Comparison of ENCODE assay signal across 8 cellular contexts in the genomic region with DNA sequence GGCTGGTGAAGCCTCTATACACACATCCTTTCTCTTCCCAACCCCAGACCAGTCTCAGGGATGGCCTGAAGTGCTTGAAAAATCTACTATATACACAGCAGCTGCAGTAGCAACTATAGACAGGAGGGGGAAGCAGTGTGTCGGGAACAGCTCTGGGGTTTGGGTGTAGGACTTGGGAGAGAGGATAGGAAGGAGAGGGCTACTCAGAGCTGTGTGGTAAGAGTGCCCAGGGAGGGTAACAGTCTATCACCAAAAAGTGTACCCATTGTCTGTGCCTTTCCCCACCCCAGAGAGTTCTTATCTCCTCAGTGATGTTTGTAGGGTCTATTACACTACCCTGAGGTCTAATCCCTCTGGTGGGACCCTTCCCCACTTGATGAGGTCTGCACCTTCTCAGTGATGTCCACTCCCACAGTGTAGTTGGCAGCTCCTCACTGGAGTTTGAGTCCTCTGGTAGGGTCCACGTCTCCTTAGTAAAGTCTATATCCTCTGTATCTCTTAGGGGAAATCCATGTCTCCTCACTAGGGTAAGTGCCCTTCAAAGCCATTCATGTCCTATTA. TPM values are rescaled to one million over a fixed set of nuclear protein-coding genes. Genes with fewer than 3 reads are reported as not detected.
DNase-seq lines count a peak whose midpoint lies in the region; ATAC-seq and TF ChIP-seq lines count a peak whose summit lies in the region.

No MANE protein-coding gene starts in this region.

- no peaks in the 10 kb centered on the region for H3K27me3 Mint-ChIP-seq in activated CD4-positive, alpha-beta T cell treated with anti-CD3 and anti-CD28 coated beads for 36 hours
- H3K27me3 Mint-ChIP-seq in dendritic cell treated with granulocyte-macrophage colony-stimulating factor and Interleukin-4, amounts not matched to agents 40 ng/mL and 50 ng/mL, for 4 days = peaks cover 10% of the 10 kb centered on the region

- H3K36me3 Mint-ChIP-seq in activated CD4-positive, alpha-beta T cell treated with anti-CD3 and anti-CD28 coated beads for 36 hours (ENCODE audit: low read depth) = no peaks in the 10 kb centered on the region
- peaks cover 12% of the 10 kb centered on the region for H3K36me3 Mint-ChIP-seq in dendritic cell treated with granulocyte-macrophage colony-stimulating factor and Interleukin-4, amounts not matched to agents 40 ng/mL and 50 ng/mL, for 4 days (ENCODE audit: low read depth)

- H3K27ac ChIP-seq in liver (ENCODE audit: low read depth in 1 of 2, low read length in 2 of 2) = peak overlapping the region; percentile 87 to 96

- no peak overlapping the region for H3K27ac Mint-ChIP-seq in activated CD4-positive, alpha-beta T cell treated with anti-CD3 and anti-CD28 coated beads for 36 hours
- H3K27ac Mint-ChIP-seq in dendritic cell treated with granulocyte-macrophage colony-stimulating factor and Interleukin-4, amounts not matched to agents 40 ng/mL and 50 ng/mL, for 4 days = peak overlapping the region; percentile 97

- ATAC-seq in activated CD4-positive, alpha-beta T cell treated with anti-CD3 and anti-CD28 coated beads for 36 hours = peak; percentile 27
- no peak for ATAC-seq in HG02610 (IDR thresholded peaks at IDR 0.05; ENCODE audit: unreplicated experiment)

- in situ Hi-C loops in HAP-1 (cut with MboI; ENCODE audit: low sequenced_read_pairs) = loop anchor here (10.0 kb wide), 1 partner anchor 221 kb away; a partner anchor contains a TSS

- POLR2A ChIA-PET in activated CD4-positive, alpha-beta T cell treated with anti-CD3 and anti-CD28 coated beads for 36 hours (lab: Charles Lee) = interaction anchor here (1.2 kb wide), 1 partner anchor 82 kb away, joined by 4 read pairs; a partner anchor contains a TSS

- intact Hi-C loops in activated CD4-positive, alpha-beta T cell treated with anti-CD3 and anti-CD28 coated beads for 36 hours (cut with DNase I, micrococcal nuclease) = loop anchor here (1.0 to 10.0 kb wide), 4 partner anchors 44 to 871 kb away; a partner anchor contains a TSS
- intact Hi-C loops in dendritic cell treated with granulocyte-macrophage colony-stimulating factor and Interleukin-4, amounts not matched to agents 40 ng/mL and 50 ng/mL, for 4 days (cut with micrococcal nuclease) = loop anchor here (1.0 to 2.0 kb wide), 3 partner anchors 49 to 86 kb away; a partner anchor contains a TSS

- CTCF ChIA-PET in activated CD4-positive, alpha-beta T cell treated with anti-CD3 and anti-CD28 coated beads for 36 hours (lab: Charles Lee) = interaction anchor here (0.6 to 7.9 kb wide), 17 partner anchors 9 to 222 kb away, joined by 3 to 78 read pairs (median 3); a partner anchor contains a TSS

- TF ChIP-seq CTCF in liver (IDR thresholded peaks at IDR 0.05; ENCODE audit: low read depth, low read length, missing input control) = peak; percentile 98

- H3K9ac ChIP-seq in liver (ENCODE audit: low read depth in 1 of 2, low read length in 2 of 2) = peak overlapping the region in 1 of 2 donors; percentile 10

- H3K4me3 Mint-ChIP-seq in activated CD4-positive, alpha-beta T cell treated with anti-CD3 and anti-CD28 coated beads for 36 hours = peak overlapping the region; percentile 32
- no peak overlapping the region for H3K4me3 Mint-ChIP-seq in dendritic cell treated with granulocyte-macrophage colony-stimulating factor and Interleukin-4, amounts not matched to agents 40 ng/mL and 50 ng/mL, for 4 days

- H3K4me1 ChIP-seq in HAP-1 (peaks cover 16% of the 10 kb centered on the region), liver (ENCODE audit: control insufficient read depth in 4 of 4, insufficient read depth in 4 of 4, low read length in 3 of 4) (peaks cover 4 to 50% (median 37%) of the 10 kb centered on the region in 4 donors)

- no peaks in the 10 kb centered on the region for H3K27me3 ChIP-seq in HAP-1 (ENCODE audit: low read depth)
- no peaks in the 10 kb centered on the region for H3K27me3 ChIP-seq in liver (ENCODE audit: control insufficient read depth in 4 of 4, insufficient read depth in 4 of 4, low read length in 3 of 4)

- H3K4me3 ChIP-seq in HAP-1 (no peak overlapping the region), liver (ENCODE audit: low read depth in 1 of 3, low read length in 3 of 3) (no peak overlapping the region)

- peaks cover 57% of the 10 kb centered on the region for H3K4me1 Mint-ChIP-seq in activated CD4-positive, alpha-beta T cell treated with anti-CD3 and anti-CD28 coated beads for 36 hours
- H3K4me1 Mint-ChIP-seq in dendritic cell treated with granulocyte-macrophage colony-stimulating factor and Interleukin-4, amounts not matched to agents 40 ng/mL and 50 ng/mL, for 4 days (ENCODE audit: low read depth) = peaks cover 66% of the 10 kb centered on the region

- peak; percentile 85 to 88 for DNase-seq in AML-193 (lab: John Stamatoyannopoulos, UW)
- peak; percentile 75 to 86 for DNase-seq in HAP-1 (ENCODE audit: low spot score in 2 of 2)
- peak; percentile 83 to 91 for DNase-seq in NCI-H446 (lab: John Stamatoyannopoulos, UW)
- peak; percentile 82 for DNase-seq in activated CD4-positive, alpha-beta T cell treated with anti-CD3 and anti-CD28 coated beads for 36 hours
- peak; percentile 61 to 68 for DNase-seq in stimulated activated CD4-positive, alpha-beta T cell treated with anti-CD3 and anti-CD28 coated beads, Interleukin-2, amount 100 ng/mL, for 24 hours

- H3K36me3 ChIP-seq in HAP-1 (replicated peaks) (no peaks in the 10 kb centered on the region), liver (ENCODE audit: control insufficient read depth in 4 of 4, insufficient read depth in 3 of 4, low read depth in 1 of 4, low read length in 3 of 4) (no peaks in the 10 kb centered on the region)

- TF ChIP-seq RAD21 in liver (IDR thresholded peaks at IDR 0.05) = peak; percentile 99

- no peaks in the 10 kb centered on the region for H3K9me3 ChIP-seq in HAP-1
- no peaks in the 10 kb centered on the region for H3K9me3 ChIP-seq in liver (ENCODE audit: control insufficient read depth in 4 of 4, low read length in 3 of 4)

- WGBS in liver = 9% methylated on average over 2 of the region's 2 CpGs

- H3K9me3 Mint-ChIP-seq in activated CD4-positive, alpha-beta T cell treated with anti-CD3 and anti-CD28 coated beads for 36 hours (ENCODE audit: low read depth) = no peaks in the 10 kb centered on the region
- H3K9me3 Mint-ChIP-seq in dendritic cell treated with granulocyte-macrophage colony-stimulating factor and Interleukin-4, amounts not matched to agents 40 ng/mL and 50 ng/mL, for 4 days = no peaks in the 10 kb centered on the region

TF ChIP-seq in liver, 16 proteins besides CTCF, POLR2A, EP300 and RAD21 (continues in another document):
- TF ChIP-seq, protein P1, sequence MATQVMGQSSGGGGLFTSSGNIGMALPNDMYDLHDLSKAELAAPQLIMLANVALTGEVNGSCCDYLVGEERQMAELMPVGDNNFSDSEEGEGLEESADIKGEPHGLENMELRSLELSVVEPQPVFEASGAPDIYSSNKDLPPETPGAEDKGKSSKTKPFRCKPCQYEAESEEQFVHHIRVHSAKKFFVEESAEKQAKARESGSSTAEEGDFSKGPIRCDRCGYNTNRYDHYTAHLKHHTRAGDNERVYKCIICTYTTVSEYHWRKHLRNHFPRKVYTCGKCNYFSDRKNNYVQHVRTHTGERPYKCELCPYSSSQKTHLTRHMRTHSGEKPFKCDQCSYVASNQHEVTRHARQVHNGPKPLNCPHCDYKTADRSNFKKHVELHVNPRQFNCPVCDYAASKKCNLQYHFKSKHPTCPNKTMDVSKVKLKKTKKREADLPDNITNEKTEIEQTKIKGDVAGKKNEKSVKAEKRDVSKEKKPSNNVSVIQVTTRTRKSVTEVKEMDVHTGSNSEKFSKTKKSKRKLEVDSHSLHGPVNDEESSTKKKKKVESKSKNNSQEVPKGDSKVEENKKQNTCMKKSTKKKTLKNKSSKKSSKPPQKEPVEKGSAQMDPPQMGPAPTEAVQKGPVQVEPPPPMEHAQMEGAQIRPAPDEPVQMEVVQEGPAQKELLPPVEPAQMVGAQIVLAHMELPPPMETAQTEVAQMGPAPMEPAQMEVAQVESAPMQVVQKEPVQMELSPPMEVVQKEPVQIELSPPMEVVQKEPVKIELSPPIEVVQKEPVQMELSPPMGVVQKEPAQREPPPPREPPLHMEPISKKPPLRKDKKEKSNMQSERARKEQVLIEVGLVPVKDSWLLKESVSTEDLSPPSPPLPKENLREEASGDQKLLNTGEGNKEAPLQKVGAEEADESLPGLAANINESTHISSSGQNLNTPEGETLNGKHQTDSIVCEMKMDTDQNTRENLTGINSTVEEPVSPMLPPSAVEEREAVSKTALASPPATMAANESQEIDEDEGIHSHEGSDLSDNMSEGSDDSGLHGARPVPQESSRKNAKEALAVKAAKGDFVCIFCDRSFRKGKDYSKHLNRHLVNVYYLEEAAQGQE (IDR thresholded peaks at IDR 0.05) = no peak
- TF ChIP-seq, protein P2, sequence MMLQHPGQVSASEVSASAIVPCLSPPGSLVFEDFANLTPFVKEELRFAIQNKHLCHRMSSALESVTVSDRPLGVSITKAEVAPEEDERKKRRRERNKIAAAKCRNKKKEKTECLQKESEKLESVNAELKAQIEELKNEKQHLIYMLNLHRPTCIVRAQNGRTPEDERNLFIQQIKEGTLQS (IDR thresholded peaks at IDR 0.05) = no peak
- TF ChIP-seq, protein P3, sequence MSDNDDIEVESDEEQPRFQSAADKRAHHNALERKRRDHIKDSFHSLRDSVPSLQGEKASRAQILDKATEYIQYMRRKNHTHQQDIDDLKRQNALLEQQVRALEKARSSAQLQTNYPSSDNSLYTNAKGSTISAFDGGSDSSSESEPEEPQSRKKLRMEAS (IDR thresholded peaks at IDR 0.05) = no peak
- TF ChIP-seq HNF4A (conservative IDR thresholded peaks at IDR 0.05) (peak in 1 of 2 donors; percentile 62), YY1 (IDR thresholded peaks at IDR 0.05) (no peak), RXRA (IDR thresholded peaks at IDR 0.05) (peak in 1 of 2 donors; percentile 59), EGR1 (IDR thresholded peaks at IDR 0.05; ENCODE audit: low read depth in 2 of 2) (no peak), FOXA1 (IDR thresholded peaks at IDR 0.05) (peak; percentile 26), SP1 (IDR thresholded peaks at IDR 0.05) (no peak), TAF1 (conservative IDR thresholded peaks at IDR 0.05) (no peak), JUND (IDR thresholded peaks at IDR 0.05) (peak; percentile 15 to 25), GABPA (IDR thresholded peaks at IDR 0.05 in 1 of 2, conservative IDR thresholded peaks at IDR 0.05 in 1 of 2) (no peak), NR2F2 (IDR thresholded peaks at IDR 0.05) (peak; percentile 31), FOXA2 (IDR thresholded peaks at IDR 0.05) (no peak), HNF4G (IDR thresholded peaks at IDR 0.05) (peak; percentile 27)

RNA-seq across cellular contexts. Expression of a gene that starts 1.5 kb away (rescaled TPM):
- total RNA-seq in activated CD4-positive, alpha-beta T cell treated with anti-CD3 and anti-CD28 coated beads for 36 hours = 10 to 100 TPM; 12.7 to 15.0 TPM
- total RNA-seq in liver = 1 to 10 TPM; 5.4 to 6.5 TPM
- 1 to 10 TPM; 3.7 to 8.1 TPM for polyA plus RNA-seq in liver

RNA-seq across cellular contexts. Expression of a gene that starts 2.2 kb away (rescaled TPM):
- 10 to 100 TPM; 29.9 to 35.1 TPM for total RNA-seq in activated CD4-positive, alpha-beta T cell treated with anti-CD3 and anti-CD28 coated beads for 36 hours
- total RNA-seq in liver = 100 to 1,000 TPM; 103 to 260 TPM
- polyA plus RNA-seq in liver = 10 to 100 TPM; 29.8 to 56.6 TPM

RNA-seq across cellular contexts. Expression of a gene that starts 48.7 kb away (rescaled TPM):
- 10 to 100 TPM; 20.3 to 31.1 TPM for total RNA-seq in activated CD4-positive, alpha-beta T cell treated with anti-CD3 and anti-CD28 coated beads for 36 hours
- total RNA-seq in liver = 1 to 10 TPM; 5.4 to 6.1 TPM
- 10 to 100 TPM in 1 of 2 donors, 1 to 10 TPM in 1; 6.4 to 13.1 TPM for polyA plus RNA-seq in liver
